ENCODE assay signal across 26 cellular contexts in genomic region chr6:125312950-125313349, GRCh38. TPM values are rescaled to one million over a fixed set of nuclear protein-coding genes. Genes with fewer than 3 reads are reported as not detected.
A peak's percentile ranks its signal among the peaks of the same experiment; 100 is the strongest.
DNase-seq lines count a peak whose midpoint lies in the region; ATAC-seq, FAIRE-seq and TF ChIP-seq lines count a peak whose summit lies in the region.
"Had no signal": no experiment of that assay in that cellular context is flagged by ENCODE, and none has a peak within 500 bp of the region (broad histone marks: within the 10 kb centered on the region; RNA-seq: fewer than 3 reads in every experiment).

No MANE protein-coding gene starts in this region.

- no peaks in the 10 kb centered on the region for H3K79me2 ChIP-seq in HepG2 (ENCODE audit: insufficient read depth, low read length)

- no peaks in the 10 kb centered on the region for H3K36me3 ChIP-seq in liver (ENCODE audit: control insufficient read depth in 4 of 4, insufficient read depth in 3 of 4, low read depth in 1 of 4, low read length in 3 of 4)
- no peaks in the 10 kb centered on the region for H3K36me3 ChIP-seq in HepG2 (replicated peaks in 1 of 2; ENCODE audit: control insufficient read depth in 1 of 2, insufficient read depth in 2 of 2, low read length in 2 of 2)
- H3K36me3 ChIP-seq: BE2C, BLaER1 had no signal

- H3K9ac ChIP-seq in liver (ENCODE audit: low read depth in 1 of 2, low read length in 2 of 2), result no peak overlapping the region
- H3K9ac ChIP-seq in HepG2 (ENCODE audit: insufficient read depth, low read depth, low read length), result no peak overlapping the region
- H3K9ac ChIP-seq: BLaER1 had no signal

- no peak for TF ChIP-seq POLR2A in HepG2 (IDR thresholded peaks at IDR 0.05; ENCODE audit: insufficient read depth in 1 of 2, low read depth in 2 of 2, low read length in 2 of 2)

- H3K4me1 Mint-ChIP-seq in nephron progenitor cell, result peaks cover 21% of the 10 kb centered on the region
- no peaks in the 10 kb centered on the region for H3K4me1 Mint-ChIP-seq in stimulated activated naive B cell treated with anti-CD40 and anti-IgM and Interleukin-4, amounts not matched to agents 10 μg/mL and 1 μg/mL and 100 μg/mL, for 72 hours

- TF ChIP-seq EP300 in HepG2 (IDR thresholded peaks at IDR 0.05; ENCODE audit: low read depth in 2 of 2, low read length in 2 of 2) (no peak), HepG2 (CRISPR knock-in tag; IDR thresholded peaks at IDR 0.05; ENCODE audit: borderline replicate concordance) (no peak)

- BruUV-seq in HepG2 (replicated peaks; lab: Mats Ljungman, UMichigan), result no TSS peak

- 72% methylated on average over 4 of the region's 4 CpGs for WGBS in liver
- 49% methylated on average over 4 of the region's 4 CpGs for WGBS in HepG2 (ENCODE audit: low lambda C conversion rate)

- H3K9me3 Mint-ChIP-seq in nephron progenitor cell, result no peaks in the 10 kb centered on the region
- H3K9me3 Mint-ChIP-seq in stimulated activated naive B cell treated with anti-CD40 and anti-IgM and Interleukin-4, amounts not matched to agents 10 μg/mL and 1 μg/mL and 100 μg/mL, for 72 hours, result no peaks in the 10 kb centered on the region
- H3K9me3 Mint-ChIP-seq: CD14-positive monocyte; CD4-positive, alpha-beta memory T cell; CD4-positive, CD25-positive, alpha-beta regulatory T cell had no signal

- H4K20me1 ChIP-seq in HepG2 (ENCODE audit: insufficient read depth, low read length), result no peaks in the 10 kb centered on the region
- H4K20me1 ChIP-seq: BLaER1 had no signal

- POLR2A ChIA-PET in HepG2 (lab: Yijun Ruan, JAX), result no interaction called here

- TF ChIP-seq RAD21 in liver (IDR thresholded peaks at IDR 0.05) (no peak), HepG2 (CRISPR knock-in tag; IDR thresholded peaks at IDR 0.05) (no peak)

- no peaks in the 10 kb centered on the region for H3K36me3 Mint-ChIP-seq in nephron progenitor cell (ENCODE audit: low read depth)
- no peaks in the 10 kb centered on the region for H3K36me3 Mint-ChIP-seq in stimulated activated naive B cell treated with anti-CD40 and anti-IgM and Interleukin-4, amounts not matched to agents 10 μg/mL and 1 μg/mL and 100 μg/mL, for 72 hours
- H3K36me3 Mint-ChIP-seq: CD14-positive monocyte; CD4-positive, alpha-beta memory T cell; CD4-positive, CD25-positive, alpha-beta regulatory T cell; CD8-positive, alpha-beta memory T cell had no signal

- in situ Hi-C loops in HepG2 (cut with HindIII; ENCODE audit: extremely low pct_ligation_motif_present, low pct_unique_long_range_greater_than_20kb), result loop anchor here (5.0 to 25.0 kb wide), 2 partner anchors 439 to 1799 kb away; partner anchors contain the start of gene RSPO3

- DNase-seq in HepG2 (ENCODE audit: low spot score) (no peak), left lobe of liver (ENCODE audit: low spot score) (peak; percentile 51), nephron progenitor cell (peak; percentile 11), EL (no peak)
- DNase-seq in stimulated activated naive B cell treated with anti-CD40 and anti-IgM and Interleukin-4, amounts not matched to agents 10 μg/mL and 1 μg/mL and 100 μg/mL, for 72 hours, result no peak
- DNase-seq: 8988T; ACHN; BE2C; C1 segment of cervical spinal cord; CD4-positive, alpha-beta memory T cell; CD4-positive, CD25-positive, alpha-beta regulatory T cell; CD8-positive, alpha-beta memory T cell; COR-L47; DMS 273 treated with DMSO at 0.1 percent for 48 hours; DMS153; DMS53; DMS79; DND-41; GF-D8 had no signal

- H3K27me3 ChIP-seq in liver (ENCODE audit: control insufficient read depth in 4 of 4, insufficient read depth in 4 of 4, low read length in 3 of 4), result no peaks in the 10 kb centered on the region
- H3K27me3 ChIP-seq in HepG2 (ENCODE audit: control insufficient read depth in 1 of 2, insufficient read depth in 2 of 2, low read length in 2 of 2), result peaks cover 0 to 16% of the 10 kb centered on the region in 2 experiments; a peak in 1 of 5 replicates
- H3K27me3 ChIP-seq: BLaER1 had no signal

- no peaks in the 10 kb centered on the region for H3K27me3 Mint-ChIP-seq in nephron progenitor cell (ENCODE audit: low read depth, poor library complexity)
- peaks cover 8 to 13% of the 10 kb centered on the region in 2 donors for H3K27me3 Mint-ChIP-seq in stimulated activated naive B cell treated with anti-CD40 and anti-IgM and Interleukin-4, amounts not matched to agents 10 μg/mL and 1 μg/mL and 100 μg/mL, for 72 hours

- no peak overlapping the region for H3K4me2 ChIP-seq in HepG2 (ENCODE audit: low read depth, low read length)
- H3K4me2 ChIP-seq: BLaER1 had no signal

- peak overlapping the region; percentile 9 to 40 for H3K27ac ChIP-seq in liver (ENCODE audit: low read depth in 1 of 2, low read length in 2 of 2)
- no peak overlapping the region for H3K27ac ChIP-seq in HepG2 (ENCODE audit: extremely low read length, insufficient read depth, low read length)
- H3K27ac ChIP-seq: BLaER1 had no signal

- H3K9me3 ChIP-seq in liver (ENCODE audit: control insufficient read depth in 4 of 4, low read length in 3 of 4) (no peaks in the 10 kb centered on the region), HepG2 (ENCODE audit: low read length) (no peaks in the 10 kb centered on the region)
- H3K9me3 ChIP-seq: BE2C, BLaER1 had no signal

- H3K27ac Mint-ChIP-seq in nephron progenitor cell, result no peak overlapping the region
- no peak overlapping the region for H3K27ac Mint-ChIP-seq in stimulated activated naive B cell treated with anti-CD40 and anti-IgM and Interleukin-4, amounts not matched to agents 10 μg/mL and 1 μg/mL and 100 μg/mL, for 72 hours
- H3K27ac Mint-ChIP-seq: CD14-positive monocyte; CD4-positive, alpha-beta memory T cell; CD4-positive, CD25-positive, alpha-beta regulatory T cell; CD8-positive, alpha-beta memory T cell had no signal

- CTCF ChIA-PET in HepG2 (lab: Yijun Ruan, JAX; ENCODE audit: low intra/inter-chr PET ratio, low total read pairs), result interaction anchor here (1.0 to 4.9 kb wide), 2 partner anchors 441 to 456 kb away, joined by 3 to 57 read pairs; no protein-coding TSS in a partner anchor

- H3K4me1 ChIP-seq in liver (ENCODE audit: control insufficient read depth in 4 of 4, insufficient read depth in 4 of 4, low read length in 3 of 4) (peaks cover 0 to 22% (median 16%) of the 10 kb centered on the region in 4 donors), HepG2 (ENCODE audit: insufficient read depth, low read length) (peaks cover 8% of the 10 kb centered on the region; the same call in 1 of the 2 replicates)
- H3K4me1 ChIP-seq: BE2C had no signal

- intact Hi-C loops in HepG2 (cut with micrococcal nuclease; ENCODE audit: unreplicated experiment), result loop anchor here (5.0 kb wide), 2 partner anchors 441 to 1809 kb away; no protein-coding TSS in a partner anchor

- ATAC-seq in HepG2 (no peak), left lobe of liver (no peak)
- no peak for ATAC-seq in stimulated activated naive B cell treated with anti-CD40 and anti-IgM and Interleukin-4, amounts not matched to agents 10 μg/mL and 1 μg/mL and 100 μg/mL, for 72 hours (replicated peaks)

- H2AFZ ChIP-seq in HepG2 (ENCODE audit: low read length), result no peak overlapping the region

- no peak overlapping the region for H3K4me3 Mint-ChIP-seq in nephron progenitor cell
- no peak overlapping the region for H3K4me3 Mint-ChIP-seq in stimulated activated naive B cell treated with anti-CD40 and anti-IgM and Interleukin-4, amounts not matched to agents 10 μg/mL and 1 μg/mL and 100 μg/mL, for 72 hours
- H3K4me3 Mint-ChIP-seq: CD4-positive, alpha-beta memory T cell; CD4-positive, CD25-positive, alpha-beta regulatory T cell; CD8-positive, alpha-beta memory T cell had no signal

- FAIRE-seq in HepG2 (lab: Jason Lieb, UNC), result no peak
- FAIRE-seq: A204.1, G401.6, GM12891, GM19239 had no signal

- no peak for TF ChIP-seq CTCF in liver (IDR thresholded peaks at IDR 0.05; ENCODE audit: low read depth, low read length, missing input control)
- TF ChIP-seq CTCF in HepG2 (CRISPR knock-in tag; IDR thresholded peaks at IDR 0.05), result no peak
- no peak for TF ChIP-seq CTCF in nephron progenitor cell (IDR thresholded peaks at IDR 0.05)

- no peak overlapping the region for H3K4me3 ChIP-seq in liver (ENCODE audit: low read depth in 1 of 3, low read length in 3 of 3)
- H3K4me3 ChIP-seq in HepG2 (replicated peaks in 1 of 3; ENCODE audit: insufficient read depth in 1 of 3, low read depth in 2 of 3, low read length in 3 of 3), result no peak overlapping the region
- H3K4me3 ChIP-seq: BLaER1 had no signal

TF ChIP-seq in liver, 16 proteins besides CTCF, POLR2A, EP300 and RAD21 (continues in another document):
- TF ChIP-seq EGR1 (IDR thresholded peaks at IDR 0.05; ENCODE audit: low read depth in 2 of 2), result no peak
- no peak for TF ChIP-seq RXRA (IDR thresholded peaks at IDR 0.05)
- TF ChIP-seq HNF4G (IDR thresholded peaks at IDR 0.05), result no peak
- no peak for TF ChIP-seq SP1 (IDR thresholded peaks at IDR 0.05)

RNA-seq across cellular contexts. Expression of gene HDDC2, which starts 11.2 kb away (rescaled TPM):
- total RNA-seq in liver (10 to 100 TPM in 1 of 2 donors, 1 to 10 TPM in 1; 8.8 to 21.0 TPM), HepG2 (2016; rRNA removed; fragmentation: Illumina TruSeq; extraction: Trizol) (78.7 and 90.7 TPM in 2 replicates), left lobe of liver (7.7 TPM)
- polyA plus RNA-seq in liver (10 to 100 TPM in 1 of 2 donors, 1 to 10 TPM in 1; 9.6 to 14.0 TPM), HepG2 (2011; rRNA removed) (67.3 and 76.7 TPM in 2 replicates)
- 88.3 and 123 TPM in 2 replicates for total RNA-seq in HepG2 (2016; cell fraction: cytosol; rRNA removed; fragmentation: Illumina TruSeq; extraction: Trizol; ENCODE audit: low read depth)
- total RNA-seq in HepG2 (2016; cell fraction: insoluble cytoplasmic fraction; rRNA removed; fragmentation: Illumina TruSeq; extraction: Trizol), result 78.6 and 90.1 TPM in 2 replicates
- total RNA-seq in HepG2 (2016; cell fraction: membrane; rRNA removed; fragmentation: Illumina TruSeq; extraction: Trizol), result 109 and 116 TPM in 2 replicates
- 36.7 and 41.9 TPM in 2 replicates for total RNA-seq in HepG2 (2016; cell fraction: nucleus; rRNA removed; fragmentation: Illumina TruSeq; extraction: Trizol)
- 67.0 and 70.1 TPM in 2 replicates for polyA plus RNA-seq in HepG2 (2011; cell fraction: cytosol; rRNA removed)
- 28.7 and 34.1 TPM in 2 replicates for polyA plus RNA-seq in HepG2 (2011; cell fraction: nucleus; rRNA removed)
- polyA plus RNA-seq in HepG2 (2012), result 43.8 and 65.4 TPM in 2 replicates
- polyA plus RNA-seq in HepG2 (2016; cell fraction: cytosol; fragmentation: Illumina TruSeq; extraction: Trizol; ENCODE audit: low read depth), result 157 and 182 TPM in 2 replicates
- 117 and 122 TPM in 2 replicates for polyA plus RNA-seq in HepG2 (2016; cell fraction: insoluble cytoplasmic fraction; fragmentation: Illumina TruSeq; extraction: Trizol; ENCODE audit: low read depth)
- 128 and 148 TPM in 2 replicates for polyA plus RNA-seq in HepG2 (2016; cell fraction: membrane; fragmentation: Illumina TruSeq; extraction: Trizol; ENCODE audit: low read depth)
- 66.5 and 70.9 TPM in 2 replicates for polyA plus RNA-seq in HepG2 (2016; cell fraction: nucleus; fragmentation: Illumina TruSeq; extraction: Trizol; ENCODE audit: insufficient read depth, low read depth)
- 17.2 and 19.5 TPM in 2 replicates for polyA minus RNA-seq in HepG2 (2011; rRNA and poly(A)+ RNA removed; ENCODE audit: low replicate concordance)
- polyA minus RNA-seq in HepG2 (2011; cell fraction: cytosol; rRNA and poly(A)+ RNA removed), result 16.6 and 17.1 TPM in 2 replicates
- polyA minus RNA-seq in HepG2 (2011; cell fraction: nucleus; rRNA and poly(A)+ RNA removed), result 43.1 and 51.2 TPM in 2 replicates

Comparison
In these comparisons a context has a peak if more than half of its experiments do, and no peak if none do; other contexts are left out.
1. DNase-seq: peak in left lobe of liver (single experiment) and nephron progenitor cell (single experiment); none in HepG2 (single experiment), stimulated activated naive B cell treated with anti-CD40 and anti-IgM and Interleukin-4, amounts not matched to agents 10 μg/mL and 1 μg/mL and 100 μg/mL, for 72 hours (single experiment) and EL (single experiment).